ENCODE assay signal across 11 cellular contexts in genomic region chr20:9344080-9344920, GRCh38.
DNase-seq lines count a peak whose midpoint lies in the region; ATAC-seq, FAIRE-seq and TF ChIP-seq lines count a peak whose summit lies in the region.
"Had no signal": no experiment of that assay in that cellular context is flagged by ENCODE, and none has a peak within 500 bp of the region (broad histone marks: within the 10 kb centered on the region; RNA-seq: fewer than 3 reads in every experiment).

No MANE protein-coding gene starts in this region.

- TF ChIP-seq EP300 in gastroesophageal sphincter (IDR thresholded peaks at IDR 0.05): no peak

- no peak for TF ChIP-seq CTCF in BJ (IDR thresholded peaks at IDR 0.05; ENCODE audit: insufficient read depth, low read depth, low read length)
- TF ChIP-seq CTCF in gastroesophageal sphincter (IDR thresholded peaks at IDR 0.05): no peak
- TF ChIP-seq CTCF in osteocyte (IDR thresholded peaks at IDR 0.05): no peak

- 20 to 42% methylated on average over 7 to 11 of the region's 11 CpGs for WGBS in gastroesophageal sphincter (ENCODE audit: low coverage in 1 of 2), 2 donors

- H3K27ac ChIP-seq in gastroesophageal sphincter: peak overlapping the region; percentile 20 to 67 (median 57)

- peak; percentile 65 for ATAC-seq in gastroesophageal sphincter

- TF ChIP-seq POLR2A in gastroesophageal sphincter (IDR thresholded peaks at IDR 0.05): no peak

- H3K9me3 ChIP-seq in gastroesophageal sphincter: no peaks in the 10 kb centered on the region

- FAIRE-seq in RCC 7860 (lab: Jason Lieb, UNC): peak; percentile 83

- no peaks in the 10 kb centered on the region for H3K27me3 ChIP-seq in BJ (ENCODE audit: control insufficient read depth, insufficient read depth, low read length)
- no peaks in the 10 kb centered on the region for H3K27me3 ChIP-seq in gastroesophageal sphincter

- DNase-seq in BJ (ENCODE audit: low read depth) (peak; percentile 25), RCC 7860 (ENCODE audit: low spot score) (peak; percentile 54), osteocyte (ENCODE audit: extremely low spot score, unreplicated experiment) (no peak), cerebellar nuclear complex (lab: John Stamatoyannopoulos, UW) (no peak), occipital lobe (lab: John Stamatoyannopoulos, UW) (no peak), HK-2 (ENCODE audit: unreplicated experiment) (no peak), DMS53 treated with DMSO at 0.1 percent for 48 hours (lab: John Stamatoyannopoulos, UW; ENCODE audit: unreplicated experiment) (no peak)
- DNase-seq: COR-L47, immature natural killer cell had no signal

- H3K36me3 ChIP-seq in BJ (ENCODE audit: control insufficient read depth, insufficient read depth, low read length) (0 out of 2 replicates have a peak, but pooled peaks cover 1% of the 10 kb centered on the region), gastroesophageal sphincter (peaks cover 0 to 7% of the 10 kb centered on the region in 2 donors)

- H3K4me1 ChIP-seq in gastroesophageal sphincter: peaks cover 0 to 24% (median 5%) of the 10 kb centered on the region in 3 donors

- H3K9me3 Mint-ChIP-seq in osteocyte (ENCODE audit: unreplicated experiment): no peaks in the 10 kb centered on the region
- H3K9me3 Mint-ChIP-seq: dendritic cell treated with granulocyte-macrophage colony-stimulating factor and Interleukin-4, amounts not matched to agents 40 ng/mL and 50 ng/mL, for 4 days had no signal

- H3K27ac Mint-ChIP-seq in osteocyte (ENCODE audit: unreplicated experiment): peak overlapping the region; percentile 76
- H3K27ac Mint-ChIP-seq: dendritic cell treated with granulocyte-macrophage colony-stimulating factor and Interleukin-4, amounts not matched to agents 40 ng/mL and 50 ng/mL, for 4 days; immature natural killer cell had no signal

- H3K4me1 Mint-ChIP-seq in osteocyte (ENCODE audit: unreplicated experiment): peaks cover 38% of the 10 kb centered on the region
- H3K4me1 Mint-ChIP-seq: immature natural killer cell had no signal

- POLR2A ChIA-PET in BJ (lab: Charles Lee): no interaction called here

- no peaks in the 10 kb centered on the region for H3K27me3 Mint-ChIP-seq in osteocyte (ENCODE audit: unreplicated experiment)
- H3K27me3 Mint-ChIP-seq: dendritic cell treated with granulocyte-macrophage colony-stimulating factor and Interleukin-4, amounts not matched to agents 40 ng/mL and 50 ng/mL, for 4 days had no signal

- no peaks in the 10 kb centered on the region for H3K36me3 Mint-ChIP-seq in osteocyte (ENCODE audit: unreplicated experiment)
- H3K36me3 Mint-ChIP-seq: immature natural killer cell had no signal

- H3K4me3 Mint-ChIP-seq in osteocyte (ENCODE audit: unreplicated experiment): no peak overlapping the region
- H3K4me3 Mint-ChIP-seq: dendritic cell treated with granulocyte-macrophage colony-stimulating factor and Interleukin-4, amounts not matched to agents 40 ng/mL and 50 ng/mL, for 4 days; immature natural killer cell had no signal

- CTCF ChIA-PET in BJ (lab: Yijun Ruan, JAX): no interaction called here

- no peak overlapping the region for H3K4me3 ChIP-seq in BJ (ENCODE audit: low read depth, low read length)
- no peak overlapping the region for H3K4me3 ChIP-seq in gastroesophageal sphincter

Comparison
In these comparisons a context has a peak if more than half of its experiments do, and no peak if none do; other contexts are left out.
1. DNase-seq: peak in BJ (single experiment) and RCC 7860 (single experiment); none in osteocyte (single experiment), cerebellar nuclear complex (0 of 2), occipital lobe (single experiment), HK-2 (single experiment) and DMS53 treated with DMSO at 0.1 percent for 48 hours (single experiment).